ENCODE assay signal across 9 cellular contexts in the genomic region with DNA sequence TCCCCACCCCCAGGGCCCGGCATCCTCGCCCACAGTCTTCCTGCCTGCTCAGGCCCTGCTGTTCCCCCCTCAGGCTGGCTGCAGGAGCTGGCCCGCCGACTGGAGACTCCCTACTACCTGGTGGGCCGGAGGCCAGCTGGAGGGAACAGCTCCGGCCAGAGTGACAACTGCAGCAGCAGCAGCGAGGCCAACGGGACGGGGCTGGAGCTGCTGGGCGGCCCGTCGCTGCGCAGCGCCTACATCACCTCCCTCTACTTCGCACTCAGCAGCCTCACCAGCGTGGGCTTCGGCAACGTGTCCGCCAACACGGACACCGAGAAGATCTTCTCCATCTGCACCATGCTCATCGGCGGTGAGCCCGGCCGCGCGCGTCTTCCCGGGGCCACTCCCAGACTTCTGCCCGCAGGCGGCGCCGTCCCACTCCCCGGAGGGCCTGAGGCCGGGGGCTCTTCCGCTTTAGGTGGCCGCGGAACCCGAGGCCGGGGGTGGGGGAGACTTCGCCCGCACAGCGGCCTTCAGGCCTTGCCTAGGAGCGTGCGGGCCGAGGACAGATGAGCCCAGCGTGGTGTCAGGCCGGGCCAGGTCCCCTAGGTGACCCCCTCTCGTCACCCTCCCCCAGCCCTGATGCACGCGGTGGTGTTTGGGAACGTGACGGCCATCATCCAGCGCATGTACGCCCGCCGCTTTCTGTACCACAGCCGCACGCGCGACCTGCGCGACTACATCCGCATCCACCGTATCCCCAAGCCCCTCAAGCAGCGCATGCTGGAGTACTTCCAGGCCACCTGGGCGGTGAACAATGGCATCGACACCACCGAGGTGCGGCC. TPM values are rescaled to one million over a fixed set of nuclear protein-coding genes. Genes with fewer than 3 reads are reported as not detected.
DNase-seq lines count a peak whose midpoint lies in the region; ATAC-seq lines count a peak whose summit lies in the region.
"Had no signal": no experiment of that assay in that cellular context is flagged by ENCODE, and none has a peak within 500 bp of the region (broad histone marks: within the 10 kb centered on the region; RNA-seq: fewer than 3 reads in every experiment).

No MANE protein-coding gene starts in this region.

- peak overlapping the region; percentile 63 for H2AFZ ChIP-seq in GM23248

- peaks cover 27% of the 10 kb centered on the region for H3K27me3 Mint-ChIP-seq in activated T-helper 2 cell treated with anti-CD3 and anti-CD28 coated beads, Interferon-gamma antibody, Interleukin-2, Interleukin-4, amounts not matched to agents 10 μg/mL and 5 μg/mL and 100 μg/mL, durations not matched to agents 14 hours and 24 hours and 36 hours (ENCODE audit: low read depth)

- WGBS in GM23248 (ENCODE audit: low coverage in 1 of 2, low lambda C conversion rate in 2 of 2, missing lambda C conversion rate in 2 of 2), 2 experiments, result 13 to 15% methylated on average over 60 to 63 of the region's 70 CpGs
- 9% methylated on average over 70 of the region's 70 CpGs for WGBS in right cardiac atrium

- peak overlapping the region; percentile 25 for H3K4me2 ChIP-seq in GM23248 (ENCODE audit: unreplicated experiment)

- no peaks in the 10 kb centered on the region for H3K79me2 ChIP-seq in GM23248 (ENCODE audit: insufficient read depth)

- no peak overlapping the region for H3K9ac ChIP-seq in GM23248

- peak; percentile 48 for DNase-seq in GM23248
- no peak for DNase-seq in activated T-helper 2 cell treated with anti-CD3 and anti-CD28 coated beads, Interferon-gamma antibody, Interleukin-2, Interleukin-4, amounts not matched to agents 10 μg/mL and 5 μg/mL and 100 μg/mL, durations not matched to agents 14 hours and 24 hours and 36 hours (ENCODE audit: low spot score)
- peak in 2 of 3 donors; percentile 72 to 83 for DNase-seq in right cardiac atrium
- DNase-seq in stimulated activated CD4-positive, alpha-beta T cell treated with anti-CD3 and anti-CD28 coated beads, Interleukin-15, amount 100 ng/mL, for 24 hours, result peak; percentile 50
- no peak for DNase-seq in Ammon's horn (ENCODE audit: low spot score)
- no peak for DNase-seq in occipital lobe (lab: John Stamatoyannopoulos, UW)
- DNase-seq in middle frontal gyrus (ENCODE audit: extremely low spot score, low spot score), result no peak

- H3K4me1 ChIP-seq in GM23248 (ENCODE audit: insufficient read depth) (no peaks in the 10 kb centered on the region), right cardiac atrium (ENCODE audit: control insufficient read depth, insufficient read depth, low read length) (peaks cover 4% of the 10 kb centered on the region)

- peaks cover 9% of the 10 kb centered on the region for H3K4me1 Mint-ChIP-seq in activated T-helper 2 cell treated with anti-CD3 and anti-CD28 coated beads, Interferon-gamma antibody, Interleukin-2, Interleukin-4, amounts not matched to agents 10 μg/mL and 5 μg/mL and 100 μg/mL, durations not matched to agents 14 hours and 24 hours and 36 hours (ENCODE audit: low read depth)

- H3K27ac Mint-ChIP-seq in activated T-helper 2 cell treated with anti-CD3 and anti-CD28 coated beads, Interferon-gamma antibody, Interleukin-2, Interleukin-4, amounts not matched to agents 10 μg/mL and 5 μg/mL and 100 μg/mL, durations not matched to agents 14 hours and 24 hours and 36 hours, result no peak overlapping the region

- H3K9me3 Mint-ChIP-seq in activated T-helper 2 cell treated with anti-CD3 and anti-CD28 coated beads, Interferon-gamma antibody, Interleukin-2, Interleukin-4, amounts not matched to agents 10 μg/mL and 5 μg/mL and 100 μg/mL, durations not matched to agents 14 hours and 24 hours and 36 hours, result no peaks in the 10 kb centered on the region

- H3K4me3 ChIP-seq in GM23248 (peak overlapping the region; percentile 46), right cardiac atrium (ENCODE audit: low read length) (peak overlapping the region; percentile 22)

- H4K20me1 ChIP-seq in GM23248 (ENCODE audit: insufficient read depth), result no peaks in the 10 kb centered on the region

- H3K27me3 ChIP-seq in GM23248 (replicated peaks; ENCODE audit: insufficient read depth), result peaks cover 22% of the 10 kb centered on the region
- no peaks in the 10 kb centered on the region for H3K27me3 ChIP-seq in right cardiac atrium (ENCODE audit: control insufficient read depth, insufficient read depth)

- no peaks in the 10 kb centered on the region for H3F3A ChIP-seq in GM23248 (ENCODE audit: insufficient read depth)

- peak overlapping the region; percentile 67 for H3K4me3 Mint-ChIP-seq in activated T-helper 2 cell treated with anti-CD3 and anti-CD28 coated beads, Interferon-gamma antibody, Interleukin-2, Interleukin-4, amounts not matched to agents 10 μg/mL and 5 μg/mL and 100 μg/mL, durations not matched to agents 14 hours and 24 hours and 36 hours (ENCODE audit: low read depth)

- no peaks in the 10 kb centered on the region for H3K9me2 ChIP-seq in GM23248 (ENCODE audit: insufficient read depth)

- H3K9me3 ChIP-seq in GM23248 (ENCODE audit: low read depth) (no peaks in the 10 kb centered on the region), right cardiac atrium (ENCODE audit: control insufficient read depth, low read length) (no peaks in the 10 kb centered on the region)

- ATAC-seq in right cardiac atrium (peak; percentile 32 to 44), GM19397 (IDR thresholded peaks at IDR 0.05; ENCODE audit: unreplicated experiment) (no peak)

- in situ Hi-C loops in GM23248 (cut with MboI), result no loop called here

- H3K27ac ChIP-seq in GM23248 (no peak overlapping the region), right cardiac atrium (ENCODE audit: low read length) (no peak overlapping the region)

- H3K36me3 ChIP-seq in GM23248 (ENCODE audit: low read depth), result no peaks in the 10 kb centered on the region

- no peaks in the 10 kb centered on the region for H3K36me3 Mint-ChIP-seq in activated T-helper 2 cell treated with anti-CD3 and anti-CD28 coated beads, Interferon-gamma antibody, Interleukin-2, Interleukin-4, amounts not matched to agents 10 μg/mL and 5 μg/mL and 100 μg/mL, durations not matched to agents 14 hours and 24 hours and 36 hours (ENCODE audit: low read depth)

- intact Hi-C loops in activated T-helper 2 cell treated with anti-CD3 and anti-CD28 coated beads, Interferon-gamma antibody, Interleukin-2, Interleukin-4, amounts not matched to agents 10 μg/mL and 5 μg/mL and 100 μg/mL, durations not matched to agents 14 hours and 24 hours and 36 hours (cut with micrococcal nuclease), result loop anchor here (10.0 kb wide), 1 partner anchor 464 kb away; no protein-coding TSS in a partner anchor
- intact Hi-C loops in right cardiac atrium (cut with DNase I), result no loop called here

RNA-seq across cellular contexts. Expression of gene KCNH3, which starts 10.2 kb away (rescaled TPM):
- total RNA-seq in GM23248 (2014; rRNA removed; shearing (Covaris generic)), result not detected in 2 replicates
- polyA plus RNA-seq in GM23248 (2016; fragmentation: Nextera tagmentation; extraction: Ambion mirVana), result 0.09 and 0.10 TPM in 2 replicates
- 2.1 and 2.9 TPM in 2 replicates for total RNA-seq in activated T-helper 2 cell treated with anti-CD3 and anti-CD28 coated beads, Interferon-gamma antibody, Interleukin-2, Interleukin-4, amounts not matched to agents 10 μg/mL and 5 μg/mL and 100 μg/mL, durations not matched to agents 14 hours and 24 hours and 36 hours
- total RNA-seq in right cardiac atrium, result 1 to 10 TPM in 3 of 4 donors, under 1 TPM in 1; 0.75 to 4.4 (median 1.2) TPM
- polyA plus RNA-seq in right cardiac atrium, result 1.6 TPM
- total RNA-seq in occipital lobe, result 7.5 TPM

RNA-seq across cellular contexts. Expression of gene MCRS1, which starts 18.9 kb away (rescaled TPM):
- 54.9 and 60.4 TPM in 2 replicates for total RNA-seq in GM23248 (2014; rRNA removed; shearing (Covaris generic))
- polyA plus RNA-seq in GM23248 (2016; fragmentation: Nextera tagmentation; extraction: Ambion mirVana) (64.2 and 66.0 TPM in 2 replicates), right cardiac atrium (72.3 TPM)
- total RNA-seq in activated T-helper 2 cell treated with anti-CD3 and anti-CD28 coated beads, Interferon-gamma antibody, Interleukin-2, Interleukin-4, amounts not matched to agents 10 μg/mL and 5 μg/mL and 100 μg/mL, durations not matched to agents 14 hours and 24 hours and 36 hours, result 67.9 and 73.0 TPM in 2 replicates
- total RNA-seq in right cardiac atrium (100 to 1,000 TPM in 1 of 4 donors, 10 to 100 TPM in 3; 81.7 to 115 (median 87.0) TPM), occipital lobe (29.9 TPM)

RNA-seq across cellular contexts. Expression of gene FAM186B, which starts 56.4 kb away (rescaled TPM):
- 0.22 and 1.4 TPM in 2 replicates for total RNA-seq in GM23248 (2014; rRNA removed; shearing (Covaris generic))
- polyA plus RNA-seq in GM23248 (2016; fragmentation: Nextera tagmentation; extraction: Ambion mirVana) (0.14 and 0.38 TPM in 2 replicates), right cardiac atrium (0.16 TPM)
- 0.30 and 0.37 TPM in 2 replicates for total RNA-seq in activated T-helper 2 cell treated with anti-CD3 and anti-CD28 coated beads, Interferon-gamma antibody, Interleukin-2, Interleukin-4, amounts not matched to agents 10 μg/mL and 5 μg/mL and 100 μg/mL, durations not matched to agents 14 hours and 24 hours and 36 hours
- total RNA-seq in right cardiac atrium (under 1 TPM; 0.17 to 0.74 (median 0.43) TPM), occipital lobe (not detected)
- polyA plus RNA-seq: neural cell had no signal

Comparison
In these comparisons a context has a peak if more than half of its experiments do, and no peak if none do; other contexts are left out.
1. DNase-seq: peak in GM23248 (single experiment), right cardiac atrium (2 of 3) and stimulated activated CD4-positive, alpha-beta T cell treated with anti-CD3 and anti-CD28 coated beads, Interleukin-15, amount 100 ng/mL, for 24 hours (single experiment); none in activated T-helper 2 cell treated with anti-CD3 and anti-CD28 coated beads, Interferon-gamma antibody, Interleukin-2, Interleukin-4, amounts not matched to agents 10 μg/mL and 5 μg/mL and 100 μg/mL, durations not matched to agents 14 hours and 24 hours and 36 hours (single experiment), Ammon's horn (single experiment), occipital lobe (single experiment) and middle frontal gyrus (single experiment).